Comparison of ENCODE assay signal across 2 cellular contexts in the genomic region with DNA sequence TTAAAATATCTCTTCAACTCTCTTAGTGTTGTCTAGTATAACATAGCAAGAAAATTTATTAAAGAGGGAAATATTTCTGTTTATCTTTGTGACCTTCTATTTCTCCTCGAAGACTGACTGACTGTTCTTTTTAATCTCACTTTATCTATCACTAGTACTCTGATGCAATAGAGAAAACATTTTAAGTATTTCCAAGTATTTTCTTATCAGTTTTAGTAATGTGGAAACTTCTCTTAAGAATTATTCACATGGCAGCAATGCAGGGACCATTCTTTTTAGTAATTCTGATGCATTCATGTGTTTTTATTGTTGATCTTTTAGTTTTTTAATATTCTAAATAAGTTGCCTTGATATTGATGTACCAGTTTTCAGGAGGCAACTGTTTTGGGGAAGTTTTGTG.
A peak's percentile ranks its signal among the peaks of the same experiment; 100 is the strongest.
TF ChIP-seq lines count a peak whose summit lies in the region.

No MANE protein-coding gene starts in this region.

TF ChIP-seq in IMR-90, 13 proteins besides CTCF, POLR2A, EP300 and RAD21:
- TF ChIP-seq CEBPB (IDR thresholded peaks at IDR 0.05; ENCODE audit: low read depth, low read length) = peak; percentile 83
- no peak for TF ChIP-seq BHLHE40 (IDR thresholded peaks at IDR 0.05; ENCODE audit: low read depth, low read length)
TF ChIP-seq in IMR-90: peak in this region for 1.

TF ChIP-seq in endothelial cell of umbilical vein, 7 proteins besides CTCF, POLR2A, EP300 and RAD21:
- no peak for TF ChIP-seq MYC (IDR thresholded peaks at IDR 0.05; ENCODE audit: low read depth, low read length)
- TF ChIP-seq JUN (IDR thresholded peaks at IDR 0.05; ENCODE audit: borderline replicate concordance, insufficient read depth, insufficient read length, low read depth) = peak; percentile 18
- no peak for TF ChIP-seq EZH2 (IDR thresholded peaks at IDR 0.05; ENCODE audit: borderline replicate concordance, low read depth, low read length, severe bottlenecking)
- peak; percentile 41 for TF ChIP-seq GATA2 (IDR thresholded peaks at IDR 0.05; ENCODE audit: insufficient read depth, insufficient read length, low read depth, low read length)
- peak; percentile 33 for TF ChIP-seq FOS (IDR thresholded peaks at IDR 0.05; ENCODE audit: borderline replicate concordance, insufficient read depth, low read length)
- no peak for TF ChIP-seq POLR2AphosphoS5 (IDR thresholded peaks at IDR 0.05; ENCODE audit: insufficient read depth, low read depth, low read length)
- TF ChIP-seq, protein P1, sequence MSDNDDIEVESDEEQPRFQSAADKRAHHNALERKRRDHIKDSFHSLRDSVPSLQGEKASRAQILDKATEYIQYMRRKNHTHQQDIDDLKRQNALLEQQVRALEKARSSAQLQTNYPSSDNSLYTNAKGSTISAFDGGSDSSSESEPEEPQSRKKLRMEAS (IDR thresholded peaks at IDR 0.05; ENCODE audit: insufficient read depth, insufficient read length) = no peak
TF ChIP-seq in endothelial cell of umbilical vein: peak in this region for 3.
